ENCODE assay signal across 9 cellular contexts in genomic region chr1:203320546-203321272, GRCh38. TPM values are rescaled to one million over a fixed set of nuclear protein-coding genes. Genes with fewer than 3 reads are reported as not detected.
A peak's percentile ranks its signal among the peaks of the same experiment; 100 is the strongest.
DNase-seq lines count a peak whose midpoint lies in the region; ATAC-seq and TF ChIP-seq lines count a peak whose summit lies in the region.
"Had no signal": no experiment of that assay in that cellular context is flagged by ENCODE, and none has a peak within 500 bp of the region (broad histone marks: within the 10 kb centered on the region; RNA-seq: fewer than 3 reads in every experiment).

No MANE protein-coding gene starts in this region.

- no peak overlapping the region for H2BK5ac ChIP-seq in trophoblast cell (ENCODE audit: low read depth, low read length, poor library complexity)

- no peak overlapping the region for H4K91ac ChIP-seq in trophoblast cell (ENCODE audit: low read depth, low read length)

- ATAC-seq in Right ventricle myocardium inferior (no peak), HG02884 (IDR thresholded peaks at IDR 0.05; ENCODE audit: unreplicated experiment) (peak; percentile 68), esophagus mucosa (peak; percentile 67)

- no peak overlapping the region for H2BK12ac ChIP-seq in trophoblast cell (ENCODE audit: low read length)

- H3K4me3 ChIP-seq in WERI-Rb-1 (ENCODE audit: low read depth, low read length) (no peak overlapping the region), trophoblast cell (ENCODE audit: low read depth, low read length) (no peak overlapping the region)
- H3K4me3 ChIP-seq: cardiac muscle cell had no signal

- no peak overlapping the region for H3K18ac ChIP-seq in trophoblast cell (ENCODE audit: low read length)

- no peak overlapping the region for H3K9ac ChIP-seq in trophoblast cell (ENCODE audit: low read length)

- H3K36me3 ChIP-seq in WERI-Rb-1, result no peaks in the 10 kb centered on the region
- no peaks in the 10 kb centered on the region for H3K36me3 ChIP-seq in trophoblast cell (ENCODE audit: control insufficient read depth in 1 of 2, insufficient read depth in 2 of 2, low read length in 2 of 2)
- H3K36me3 ChIP-seq: cardiac muscle cell had no signal

- H2AFZ ChIP-seq in trophoblast cell (ENCODE audit: insufficient read depth, low read length, poor library complexity), result no peak overlapping the region

- H3K4me1 ChIP-seq in trophoblast cell (ENCODE audit: control insufficient read depth in 1 of 2, insufficient read depth in 2 of 2, low read length in 2 of 2), result no peaks in the 10 kb centered on the region

- H2AK5ac ChIP-seq in trophoblast cell (ENCODE audit: low read length), result no peak overlapping the region

- no peak overlapping the region for H3K4ac ChIP-seq in trophoblast cell (ENCODE audit: low read depth, low read length)

- no peak overlapping the region for H3K27ac ChIP-seq in WERI-Rb-1
- H3K27ac ChIP-seq in trophoblast cell (ENCODE audit: low read depth, low read length), result no peak overlapping the region
- H3K27ac ChIP-seq: cardiac muscle cell had no signal

- H3K4me2 ChIP-seq in trophoblast cell (ENCODE audit: low read length), result no peak overlapping the region

- H3K23ac ChIP-seq in trophoblast cell (ENCODE audit: low read length), result no peak overlapping the region

- DNase-seq in Right ventricle myocardium inferior (ENCODE audit: missing footprints) (peak; percentile 79), cardiac septum (ENCODE audit: low spot score) (no peak), NCI-H1694 (lab: John Stamatoyannopoulos, UW) (peak; percentile 33), WERI-Rb-1 (no peak), trophoblast cell (peak; percentile 41 to 70), NCI-H446 treated with DMSO at 0.1 percent for 48 hours (lab: John Stamatoyannopoulos, UW) (no peak)

- no CpG with 5 or more reads among the region's 6 CpGs for WGBS in trophoblast cell (ENCODE audit: extremely low coverage, insufficient coverage, insufficient read length)

- H4K12ac ChIP-seq in trophoblast cell (ENCODE audit: low read depth, low read length), result no peak overlapping the region

- H3K14ac ChIP-seq in trophoblast cell (ENCODE audit: low read length), result no peak overlapping the region

- intact Hi-C loops in Right ventricle myocardium inferior (cut with DNase I), result no loop called here
- intact Hi-C loops in cardiac septum (cut with DNase I), result no loop called here

- no peaks in the 10 kb centered on the region for H3K79me1 ChIP-seq in trophoblast cell (ENCODE audit: low read length)

- H3K79me2 ChIP-seq in trophoblast cell (ENCODE audit: control insufficient read depth, insufficient read depth, low read length, poor library complexity), result no peaks in the 10 kb centered on the region

- TF ChIP-seq CTCF in WERI-Rb-1 (IDR thresholded peaks at IDR 0.05; ENCODE audit: low read depth, low read length), result peak; percentile 13; the same call in 1 of the 2 replicates

- no peak overlapping the region for H2BK120ac ChIP-seq in trophoblast cell (ENCODE audit: insufficient read depth, low read length, poor library complexity)

- H3K9me3 ChIP-seq in WERI-Rb-1 (ENCODE audit: severe bottlenecking) (no peaks in the 10 kb centered on the region), trophoblast cell (ENCODE audit: insufficient read depth, low read depth, low read length) (no peaks in the 10 kb centered on the region)

- no peak overlapping the region for H4K8ac ChIP-seq in trophoblast cell (ENCODE audit: low read depth, low read length)

- no peaks in the 10 kb centered on the region for H3K27me3 ChIP-seq in WERI-Rb-1 (ENCODE audit: insufficient read depth, low read depth, severe bottlenecking)
- H3K27me3 ChIP-seq in trophoblast cell (ENCODE audit: insufficient read depth, low read length), result no peaks in the 10 kb centered on the region
- H3K27me3 ChIP-seq: cardiac muscle cell had no signal

RNA-seq across cellular contexts. Expression of gene BTG2, which starts 15.4 kb away (rescaled TPM):
- 44.8 TPM for total RNA-seq in Right ventricle myocardium inferior
- 54.2 TPM for total RNA-seq in cardiac septum
- total RNA-seq in esophagus mucosa, result 22.6 TPM
- 28.9 and 30.4 TPM in 2 replicates for polyA plus RNA-seq in trophoblast cell (2013)

RNA-seq across cellular contexts. Expression of gene FMOD, which starts 30.2 kb away (rescaled TPM):
- total RNA-seq in Right ventricle myocardium inferior (7.7 TPM), cardiac septum (66.0 TPM), esophagus mucosa (4.5 TPM)
- polyA plus RNA-seq in trophoblast cell (2013), result 0.32 and 0.34 TPM in 2 replicates

Comparison
In these comparisons a context has a peak if more than half of its experiments do, and no peak if none do; other contexts are left out.
1. DNase-seq: peak in Right ventricle myocardium inferior (single experiment), NCI-H1694 (single experiment) and trophoblast cell (2 of 2); none in cardiac septum (single experiment), WERI-Rb-1 (single experiment) and NCI-H446 treated with DMSO at 0.1 percent for 48 hours (single experiment).